In the genomic region with DNA sequence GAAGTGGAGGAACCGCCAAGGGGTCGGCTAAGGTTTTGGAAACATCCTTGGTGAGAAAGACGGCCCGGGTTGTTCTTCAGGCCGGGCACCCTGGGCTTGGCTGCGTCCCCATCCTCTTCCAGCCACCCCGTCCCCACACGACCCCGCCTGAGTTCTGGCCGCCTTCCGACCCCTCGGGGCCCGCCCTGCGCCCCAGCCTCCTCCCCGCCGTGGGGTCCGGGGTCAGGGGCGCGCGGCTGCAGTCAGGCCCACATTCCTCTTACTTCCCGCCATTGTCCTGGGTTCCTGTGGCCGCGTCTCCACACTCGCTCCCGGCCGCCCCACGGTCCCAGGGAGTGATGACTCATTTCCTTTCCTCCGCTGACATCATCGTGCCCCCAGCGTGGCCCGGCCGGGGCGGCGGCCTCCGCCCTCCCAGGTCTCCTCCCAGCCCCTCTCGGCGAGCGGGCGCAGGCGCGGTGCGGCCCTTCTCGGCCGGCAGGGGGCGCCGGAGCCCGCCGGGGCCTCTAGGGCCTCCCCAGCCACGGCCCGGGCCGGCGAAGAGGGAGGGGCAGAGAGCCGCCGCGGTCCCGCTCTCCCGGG, we compare ENCODE assay signal across 1 cellular context.
TF ChIP-seq lines count a peak whose summit lies in the region.

No MANE protein-coding gene starts in this region.

TF ChIP-seq in HepG2, 621 proteins besides CTCF, POLR2A, EP300 and RAD21 (continued from another document and continues in another):
- TF ChIP-seq, protein P1, sequence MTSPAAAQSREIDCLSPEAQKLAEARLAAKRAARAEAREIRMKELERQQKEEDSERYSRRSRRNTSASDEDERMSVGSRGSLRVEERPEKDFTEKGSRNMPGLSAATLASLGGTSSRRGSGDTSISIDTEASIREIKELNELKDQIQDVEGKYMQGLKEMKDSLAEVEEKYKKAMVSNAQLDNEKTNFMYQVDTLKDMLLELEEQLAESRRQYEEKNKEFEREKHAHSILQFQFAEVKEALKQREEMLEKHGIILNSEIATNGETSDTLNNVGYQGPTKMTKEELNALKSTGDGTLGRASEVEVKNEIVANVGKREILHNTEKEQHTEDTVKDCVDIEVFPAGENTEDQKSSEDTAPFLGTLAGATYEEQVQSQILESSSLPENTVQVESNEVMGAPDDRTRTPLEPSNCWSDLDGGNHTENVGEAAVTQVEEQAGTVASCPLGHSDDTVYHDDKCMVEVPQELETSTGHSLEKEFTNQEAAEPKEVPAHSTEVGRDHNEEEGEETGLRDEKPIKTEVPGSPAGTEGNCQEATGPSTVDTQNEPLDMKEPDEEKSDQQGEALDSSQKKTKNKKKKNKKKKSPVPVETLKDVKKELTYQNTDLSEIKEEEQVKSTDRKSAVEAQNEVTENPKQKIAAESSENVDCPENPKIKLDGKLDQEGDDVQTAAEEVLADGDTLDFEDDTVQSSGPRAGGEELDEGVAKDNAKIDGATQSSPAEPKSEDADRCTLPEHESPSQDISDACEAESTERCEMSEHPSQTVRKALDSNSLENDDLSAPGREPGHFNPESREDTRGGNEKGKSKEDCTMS (CRISPR knock-in tag; conservative IDR thresholded peaks at IDR 0.05), result no peak
- TF ChIP-seq CBX2 (IDR thresholded peaks at IDR 0.05; ENCODE audit: low read depth, low read length) (no peak), CBX2 (CRISPR knock-in tag; IDR thresholded peaks at IDR 0.05; ENCODE audit: low read depth) (no peak), ZEB1 (IDR thresholded peaks at IDR 0.05; ENCODE audit: insufficient replicate concordance, low read depth) (no peak), HDAC6 (IDR thresholded peaks at IDR 0.05; ENCODE audit: low read depth, low read length) (no peak), ZNF317 (CRISPR knock-in tag; IDR thresholded peaks at IDR 0.05) (no peak), SP4 (CRISPR knock-in tag; IDR thresholded peaks at IDR 0.05) (no peak), ZNF709 (CRISPR knock-in tag; IDR thresholded peaks at IDR 0.05) (peak; percentile 89), HOXA3 (CRISPR knock-in tag; IDR thresholded peaks at IDR 0.05) (peak; percentile 95), ZNF383 (CRISPR knock-in tag; IDR thresholded peaks at IDR 0.05; ENCODE audit: borderline replicate concordance) (0 out of 2 replicates have a peak, but pooled peaks have one; percentile 51), ZNF850 (CRISPR knock-in tag; conservative IDR thresholded peaks at IDR 0.05) (no peak), POLR2AphosphoS2 (IDR thresholded peaks at IDR 0.05; ENCODE audit: low read depth, low read length) (0 out of 2 replicates have a peak, but pooled peaks have one; percentile 70), IRF2 (CRISPR knock-in tag; IDR thresholded peaks at IDR 0.05) (no peak), JDP2 (CRISPR knock-in tag; IDR thresholded peaks at IDR 0.05; ENCODE audit: borderline replicate concordance) (no peak), ZNF350 (CRISPR knock-in tag; IDR thresholded peaks at IDR 0.05; ENCODE audit: borderline replicate concordance, low read depth) (no peak), JUND (CRISPR knock-in tag; IDR thresholded peaks at IDR 0.05) (peak; percentile 99), ZNF629 (CRISPR knock-in tag; conservative IDR thresholded peaks at IDR 0.05) (no peak), ZNF3 (CRISPR knock-in tag; IDR thresholded peaks at IDR 0.05) (no peak), NPAS2 (CRISPR knock-in tag; IDR thresholded peaks at IDR 0.05; ENCODE audit: borderline replicate concordance) (no peak), RFX3 (CRISPR knock-in tag; IDR thresholded peaks at IDR 0.05) (no peak), ZNF460 (CRISPR knock-in tag; IDR thresholded peaks at IDR 0.05; ENCODE audit: borderline replicate concordance) (no peak), ARNT2 (CRISPR knock-in tag; IDR thresholded peaks at IDR 0.05; ENCODE audit: low read depth) (no peak), KAT8 (CRISPR knock-in tag; IDR thresholded peaks at IDR 0.05) (peak; percentile 46; the same call in 1 of the 2 replicates), ZNF225 (CRISPR knock-in tag; IDR thresholded peaks at IDR 0.05) (no peak)
- TF ChIP-seq, protein P2, sequence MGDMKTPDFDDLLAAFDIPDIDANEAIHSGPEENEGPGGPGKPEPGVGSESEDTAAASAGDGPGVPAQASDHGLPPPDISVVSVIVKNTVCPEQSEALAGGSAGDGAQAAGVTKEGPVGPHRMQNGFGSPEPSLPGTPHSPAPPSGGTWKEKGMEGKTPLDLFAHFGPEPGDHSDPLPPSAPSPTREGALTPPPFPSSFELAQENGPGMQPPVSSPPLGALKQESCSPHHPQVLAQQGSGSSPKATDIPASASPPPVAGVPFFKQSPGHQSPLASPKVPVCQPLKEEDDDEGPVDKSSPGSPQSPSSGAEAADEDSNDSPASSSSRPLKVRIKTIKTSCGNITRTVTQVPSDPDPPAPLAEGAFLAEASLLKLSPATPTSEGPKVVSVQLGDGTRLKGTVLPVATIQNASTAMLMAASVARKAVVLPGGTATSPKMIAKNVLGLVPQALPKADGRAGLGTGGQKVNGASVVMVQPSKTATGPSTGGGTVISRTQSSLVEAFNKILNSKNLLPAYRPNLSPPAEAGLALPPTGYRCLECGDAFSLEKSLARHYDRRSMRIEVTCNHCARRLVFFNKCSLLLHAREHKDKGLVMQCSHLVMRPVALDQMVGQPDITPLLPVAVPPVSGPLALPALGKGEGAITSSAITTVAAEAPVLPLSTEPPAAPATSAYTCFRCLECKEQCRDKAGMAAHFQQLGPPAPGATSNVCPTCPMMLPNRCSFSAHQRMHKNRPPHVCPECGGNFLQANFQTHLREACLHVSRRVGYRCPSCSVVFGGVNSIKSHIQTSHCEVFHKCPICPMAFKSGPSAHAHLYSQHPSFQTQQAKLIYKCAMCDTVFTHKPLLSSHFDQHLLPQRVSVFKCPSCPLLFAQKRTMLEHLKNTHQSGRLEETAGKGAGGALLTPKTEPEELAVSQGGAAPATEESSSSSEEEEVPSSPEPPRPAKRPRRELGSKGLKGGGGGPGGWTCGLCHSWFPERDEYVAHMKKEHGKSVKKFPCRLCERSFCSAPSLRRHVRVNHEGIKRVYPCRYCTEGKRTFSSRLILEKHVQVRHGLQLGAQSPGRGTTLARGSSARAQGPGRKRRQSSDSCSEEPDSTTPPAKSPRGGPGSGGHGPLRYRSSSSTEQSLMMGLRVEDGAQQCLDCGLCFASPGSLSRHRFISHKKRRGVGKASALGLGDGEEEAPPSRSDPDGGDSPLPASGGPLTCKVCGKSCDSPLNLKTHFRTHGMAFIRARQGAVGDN (CRISPR knock-in tag; IDR thresholded peaks at IDR 0.05), result no peak
- TF ChIP-seq, protein P3, sequence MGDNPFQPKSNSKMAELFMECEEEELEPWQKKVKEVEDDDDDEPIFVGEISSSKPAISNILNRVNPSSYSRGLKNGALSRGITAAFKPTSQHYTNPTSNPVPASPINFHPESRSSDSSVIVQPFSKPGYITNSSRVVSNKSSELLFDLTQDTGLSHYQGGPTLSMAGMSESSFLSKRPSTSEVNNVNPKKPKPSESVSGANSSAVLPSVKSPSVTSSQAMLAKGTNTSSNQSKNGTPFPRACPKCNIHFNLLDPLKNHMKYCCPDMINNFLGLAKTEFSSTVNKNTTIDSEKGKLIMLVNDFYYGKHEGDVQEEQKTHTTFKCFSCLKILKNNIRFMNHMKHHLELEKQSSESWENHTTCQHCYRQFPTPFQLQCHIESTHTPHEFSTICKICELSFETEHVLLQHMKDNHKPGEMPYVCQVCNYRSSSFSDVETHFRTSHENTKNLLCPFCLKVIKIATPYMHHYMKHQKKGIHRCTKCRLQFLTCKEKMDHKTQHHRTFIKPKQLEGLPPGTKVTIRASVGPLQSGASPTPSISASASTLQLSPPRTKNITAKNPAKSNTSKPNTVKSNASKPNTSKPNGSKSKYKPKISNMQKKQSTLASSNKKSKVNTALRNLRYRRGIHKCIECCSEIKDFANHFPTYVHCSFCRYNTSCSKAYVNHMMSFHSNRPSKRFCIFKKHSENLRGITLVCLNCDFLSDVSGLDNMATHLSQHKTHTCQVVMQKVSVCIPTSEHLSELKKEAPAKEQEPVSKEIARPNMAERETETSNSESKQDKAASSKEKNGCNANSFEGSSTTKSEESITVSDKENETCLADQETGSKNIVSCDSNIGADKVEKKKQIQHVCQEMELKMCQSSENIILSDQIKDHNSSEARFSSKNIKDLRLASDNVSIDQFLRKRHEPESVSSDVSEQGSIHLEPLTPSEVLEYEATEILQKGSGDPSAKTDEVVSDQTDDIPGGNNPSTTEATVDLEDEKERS (CRISPR knock-in tag; IDR thresholded peaks at IDR 0.05), result no peak
- TF ChIP-seq, protein P4, sequence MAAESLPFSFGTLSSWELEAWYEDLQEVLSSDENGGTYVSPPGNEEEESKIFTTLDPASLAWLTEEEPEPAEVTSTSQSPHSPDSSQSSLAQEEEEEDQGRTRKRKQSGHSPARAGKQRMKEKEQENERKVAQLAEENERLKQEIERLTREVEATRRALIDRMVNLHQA (CRISPR knock-in tag; IDR thresholded peaks at IDR 0.05), result no peak
- TF ChIP-seq, protein P5, sequence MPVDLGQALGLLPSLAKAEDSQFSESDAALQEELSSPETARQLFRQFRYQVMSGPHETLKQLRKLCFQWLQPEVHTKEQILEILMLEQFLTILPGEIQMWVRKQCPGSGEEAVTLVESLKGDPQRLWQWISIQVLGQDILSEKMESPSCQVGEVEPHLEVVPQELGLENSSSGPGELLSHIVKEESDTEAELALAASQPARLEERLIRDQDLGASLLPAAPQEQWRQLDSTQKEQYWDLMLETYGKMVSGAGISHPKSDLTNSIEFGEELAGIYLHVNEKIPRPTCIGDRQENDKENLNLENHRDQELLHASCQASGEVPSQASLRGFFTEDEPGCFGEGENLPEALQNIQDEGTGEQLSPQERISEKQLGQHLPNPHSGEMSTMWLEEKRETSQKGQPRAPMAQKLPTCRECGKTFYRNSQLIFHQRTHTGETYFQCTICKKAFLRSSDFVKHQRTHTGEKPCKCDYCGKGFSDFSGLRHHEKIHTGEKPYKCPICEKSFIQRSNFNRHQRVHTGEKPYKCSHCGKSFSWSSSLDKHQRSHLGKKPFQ (CRISPR knock-in tag; IDR thresholded peaks at IDR 0.05; ENCODE audit: insufficient replicate concordance), result peak; percentile 9
- TF ChIP-seq, protein P6, sequence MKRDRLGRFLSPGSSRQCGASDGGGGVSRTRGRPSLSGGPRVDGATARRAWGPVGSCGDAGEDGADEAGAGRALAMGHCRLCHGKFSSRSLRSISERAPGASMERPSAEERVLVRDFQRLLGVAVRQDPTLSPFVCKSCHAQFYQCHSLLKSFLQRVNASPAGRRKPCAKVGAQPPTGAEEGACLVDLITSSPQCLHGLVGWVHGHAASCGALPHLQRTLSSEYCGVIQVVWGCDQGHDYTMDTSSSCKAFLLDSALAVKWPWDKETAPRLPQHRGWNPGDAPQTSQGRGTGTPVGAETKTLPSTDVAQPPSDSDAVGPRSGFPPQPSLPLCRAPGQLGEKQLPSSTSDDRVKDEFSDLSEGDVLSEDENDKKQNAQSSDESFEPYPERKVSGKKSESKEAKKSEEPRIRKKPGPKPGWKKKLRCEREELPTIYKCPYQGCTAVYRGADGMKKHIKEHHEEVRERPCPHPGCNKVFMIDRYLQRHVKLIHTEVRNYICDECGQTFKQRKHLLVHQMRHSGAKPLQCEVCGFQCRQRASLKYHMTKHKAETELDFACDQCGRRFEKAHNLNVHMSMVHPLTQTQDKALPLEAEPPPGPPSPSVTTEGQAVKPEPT (CRISPR knock-in tag; IDR thresholded peaks at IDR 0.05; ENCODE audit: low read depth), result no peak
- TF ChIP-seq, protein P7, sequence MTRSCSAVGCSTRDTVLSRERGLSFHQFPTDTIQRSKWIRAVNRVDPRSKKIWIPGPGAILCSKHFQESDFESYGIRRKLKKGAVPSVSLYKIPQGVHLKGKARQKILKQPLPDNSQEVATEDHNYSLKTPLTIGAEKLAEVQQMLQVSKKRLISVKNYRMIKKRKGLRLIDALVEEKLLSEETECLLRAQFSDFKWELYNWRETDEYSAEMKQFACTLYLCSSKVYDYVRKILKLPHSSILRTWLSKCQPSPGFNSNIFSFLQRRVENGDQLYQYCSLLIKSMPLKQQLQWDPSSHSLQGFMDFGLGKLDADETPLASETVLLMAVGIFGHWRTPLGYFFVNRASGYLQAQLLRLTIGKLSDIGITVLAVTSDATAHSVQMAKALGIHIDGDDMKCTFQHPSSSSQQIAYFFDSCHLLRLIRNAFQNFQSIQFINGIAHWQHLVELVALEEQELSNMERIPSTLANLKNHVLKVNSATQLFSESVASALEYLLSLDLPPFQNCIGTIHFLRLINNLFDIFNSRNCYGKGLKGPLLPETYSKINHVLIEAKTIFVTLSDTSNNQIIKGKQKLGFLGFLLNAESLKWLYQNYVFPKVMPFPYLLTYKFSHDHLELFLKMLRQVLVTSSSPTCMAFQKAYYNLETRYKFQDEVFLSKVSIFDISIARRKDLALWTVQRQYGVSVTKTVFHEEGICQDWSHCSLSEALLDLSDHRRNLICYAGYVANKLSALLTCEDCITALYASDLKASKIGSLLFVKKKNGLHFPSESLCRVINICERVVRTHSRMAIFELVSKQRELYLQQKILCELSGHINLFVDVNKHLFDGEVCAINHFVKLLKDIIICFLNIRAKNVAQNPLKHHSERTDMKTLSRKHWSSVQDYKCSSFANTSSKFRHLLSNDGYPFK (CRISPR knock-in tag; IDR thresholded peaks at IDR 0.05; ENCODE audit: borderline replicate concordance), result no peak; the same call in 1 of the 2 replicates
- TF ChIP-seq, protein P8, sequence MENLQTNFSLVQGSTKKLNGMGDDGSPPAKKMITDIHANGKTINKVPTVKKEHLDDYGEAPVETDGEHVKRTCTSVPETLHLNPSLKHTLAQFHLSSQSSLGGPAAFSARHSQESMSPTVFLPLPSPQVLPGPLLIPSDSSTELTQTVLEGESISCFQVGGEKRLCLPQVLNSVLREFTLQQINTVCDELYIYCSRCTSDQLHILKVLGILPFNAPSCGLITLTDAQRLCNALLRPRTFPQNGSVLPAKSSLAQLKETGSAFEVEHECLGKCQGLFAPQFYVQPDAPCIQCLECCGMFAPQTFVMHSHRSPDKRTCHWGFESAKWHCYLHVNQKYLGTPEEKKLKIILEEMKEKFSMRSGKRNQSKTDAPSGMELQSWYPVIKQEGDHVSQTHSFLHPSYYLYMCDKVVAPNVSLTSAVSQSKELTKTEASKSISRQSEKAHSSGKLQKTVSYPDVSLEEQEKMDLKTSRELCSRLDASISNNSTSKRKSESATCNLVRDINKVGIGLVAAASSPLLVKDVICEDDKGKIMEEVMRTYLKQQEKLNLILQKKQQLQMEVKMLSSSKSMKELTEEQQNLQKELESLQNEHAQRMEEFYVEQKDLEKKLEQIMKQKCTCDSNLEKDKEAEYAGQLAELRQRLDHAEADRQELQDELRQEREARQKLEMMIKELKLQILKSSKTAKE (CRISPR knock-in tag; IDR thresholded peaks at IDR 0.05; ENCODE audit: borderline replicate concordance), result no peak
- TF ChIP-seq, protein P9, sequence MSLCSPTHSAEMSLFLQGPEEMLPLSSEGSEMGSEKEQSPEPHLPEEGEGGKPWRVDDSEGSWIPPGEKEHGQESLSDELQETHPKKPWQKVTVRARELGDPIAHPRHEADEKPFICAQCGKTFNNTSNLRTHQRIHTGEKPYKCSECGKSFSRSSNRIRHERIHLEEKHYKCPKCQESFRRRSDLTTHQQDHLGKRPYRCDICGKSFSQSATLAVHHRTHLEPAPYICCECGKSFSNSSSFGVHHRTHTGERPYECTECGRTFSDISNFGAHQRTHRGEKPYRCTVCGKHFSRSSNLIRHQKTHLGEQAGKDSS (CRISPR knock-in tag; IDR thresholded peaks at IDR 0.05; ENCODE audit: borderline replicate concordance, low read depth), result peak; percentile 74; the same call in 1 of the 2 replicates
- TF ChIP-seq, protein P10, sequence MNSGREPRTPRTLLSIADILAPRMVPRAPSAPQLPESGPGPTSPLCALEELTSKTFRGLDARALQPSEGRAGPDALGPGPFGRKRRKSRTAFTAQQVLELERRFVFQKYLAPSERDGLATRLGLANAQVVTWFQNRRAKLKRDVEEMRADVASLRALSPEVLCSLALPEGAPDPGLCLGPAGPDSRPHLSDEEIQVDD (CRISPR knock-in tag; IDR thresholded peaks at IDR 0.05; ENCODE audit: borderline replicate concordance), result no peak
- TF ChIP-seq, protein P11, sequence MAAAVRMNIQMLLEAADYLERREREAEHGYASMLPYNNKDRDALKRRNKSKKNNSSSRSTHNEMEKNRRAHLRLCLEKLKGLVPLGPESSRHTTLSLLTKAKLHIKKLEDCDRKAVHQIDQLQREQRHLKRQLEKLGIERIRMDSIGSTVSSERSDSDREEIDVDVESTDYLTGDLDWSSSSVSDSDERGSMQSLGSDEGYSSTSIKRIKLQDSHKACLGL (CRISPR knock-in tag; IDR thresholded peaks at IDR 0.05), result no peak
